ENCODE assay signal across 9 cellular contexts in genomic region chr10:62732841-62733653, GRCh38.
DNase-seq lines count a peak whose midpoint lies in the region; ATAC-seq and TF ChIP-seq lines count a peak whose summit lies in the region.
"Had no signal": no experiment of that assay in that cellular context is flagged by ENCODE, and none has a peak within 500 bp of the region (broad histone marks: within the 10 kb centered on the region; RNA-seq: fewer than 3 reads in every experiment).

No MANE protein-coding gene starts in this region.

- H3K79me2 ChIP-seq in PC-9 (ENCODE audit: low read depth) = no peaks in the 10 kb centered on the region

- WGBS in right cardiac atrium = 78% methylated on average over 7 of the region's 7 CpGs
- WGBS in sigmoid colon, 2 donors = 48 to 68% methylated on average over 7 of the region's 7 CpGs

- H3K4me3 ChIP-seq in PC-9 = no peak overlapping the region
- no peak overlapping the region for H3K4me3 ChIP-seq in right cardiac atrium (ENCODE audit: low read length)
- no peak overlapping the region for H3K4me3 ChIP-seq in sigmoid colon
- H3K4me3 ChIP-seq: SJSA1 had no signal

- H3K9me2 ChIP-seq in PC-9 (ENCODE audit: insufficient read depth) = no peaks in the 10 kb centered on the region

- POLR2A ChIA-PET in PC-9 (lab: Charles Lee; ENCODE audit: unreplicated experiment) = no interaction called here

- H3K36me3 ChIP-seq in PC-9 (ENCODE audit: low read depth) (no peaks in the 10 kb centered on the region), sigmoid colon (no peaks in the 10 kb centered on the region)
- H3K36me3 ChIP-seq: SJSA1 had no signal

- intact Hi-C loops in PC-9 (cut with micrococcal nuclease; ENCODE audit: unreplicated experiment) (no loop called here), right cardiac atrium (cut with DNase I) (no loop called here), sigmoid colon (cut with DNase I) (no loop called here)

- peaks cover 20% of the 10 kb centered on the region for H3K4me1 Mint-ChIP-seq in activated naive CD8-positive, alpha-beta T cell treated with anti-CD3 and anti-CD28 coated beads, Interleukin-2, amount 50 U/mL, for 24 hours

- no peak overlapping the region for H3K27ac Mint-ChIP-seq in activated naive CD8-positive, alpha-beta T cell treated with anti-CD3 and anti-CD28 coated beads, Interleukin-2, amount 50 U/mL, for 24 hours

- no peaks in the 10 kb centered on the region for H3K9me3 Mint-ChIP-seq in activated naive CD8-positive, alpha-beta T cell treated with anti-CD3 and anti-CD28 coated beads, Interleukin-2, amount 50 U/mL, for 24 hours

- peak overlapping the region; percentile 47 for H3K4me2 ChIP-seq in PC-9

- no peak overlapping the region for H3K27ac ChIP-seq in PC-9
- H3K27ac ChIP-seq in right cardiac atrium (ENCODE audit: low read length) = no peak overlapping the region
- no peak overlapping the region for H3K27ac ChIP-seq in sigmoid colon
- H3K27ac ChIP-seq: SJSA1 had no signal

- peaks cover 9% of the 10 kb centered on the region for H3K27me3 Mint-ChIP-seq in activated naive CD8-positive, alpha-beta T cell treated with anti-CD3 and anti-CD28 coated beads, Interleukin-2, amount 50 U/mL, for 24 hours

- no peak overlapping the region for H2AFZ ChIP-seq in PC-9

- BruUV-seq in PC-9 (replicated peaks; lab: Mats Ljungman, UMichigan) = no TSS peak

- ATAC-seq in GM18519 (IDR thresholded peaks at IDR 0.05; ENCODE audit: low FRiP score, unreplicated experiment) (peak; percentile 80), HG02870 (IDR thresholded peaks at IDR 0.05; ENCODE audit: unreplicated experiment) (peak; percentile 87), right cardiac atrium (no peak)
- peak; percentile 89 for ATAC-seq in activated naive CD8-positive, alpha-beta T cell treated with anti-CD3 and anti-CD28 coated beads, Interleukin-2, amount 50 U/mL, for 24 hours

- CTCF ChIA-PET in PC-9 (lab: Charles Lee) = no interaction called here

- H3K4me3 Mint-ChIP-seq in activated naive CD8-positive, alpha-beta T cell treated with anti-CD3 and anti-CD28 coated beads, Interleukin-2, amount 50 U/mL, for 24 hours = peak overlapping the region; percentile 57

- DNase-seq in PC-9 (peak in 1 of 2 experiments; percentile 71), NCI-H446 (lab: John Stamatoyannopoulos, UW) (no peak), right cardiac atrium (no peak), sigmoid colon (no peak)
- DNase-seq in activated naive CD8-positive, alpha-beta T cell treated with anti-CD3 and anti-CD28 coated beads, Interleukin-2, amount 50 U/mL, for 24 hours = peak; percentile 49
- peak; percentile 64 for DNase-seq in stimulated activated CD4-positive, alpha-beta T cell treated with anti-CD3 and anti-CD28 coated beads, Interleukin-4, amount 100 ng/mL, for 1 hour

- TF ChIP-seq EP300 in sigmoid colon (IDR thresholded peaks at IDR 0.05) = no peak

- peaks cover 44% of the 10 kb centered on the region for H3K4me1 ChIP-seq in PC-9 (replicated peaks; ENCODE audit: insufficient read depth)
- H3K4me1 ChIP-seq in right cardiac atrium (ENCODE audit: control insufficient read depth, insufficient read depth, low read length) = no peaks in the 10 kb centered on the region
- H3K4me1 ChIP-seq in sigmoid colon = no peaks in the 10 kb centered on the region

- TF ChIP-seq POLR2A in sigmoid colon (IDR thresholded peaks at IDR 0.05) = no peak

- no peaks in the 10 kb centered on the region for H3K27me3 ChIP-seq in PC-9 (ENCODE audit: insufficient read depth, low read depth)
- no peaks in the 10 kb centered on the region for H3K27me3 ChIP-seq in right cardiac atrium (ENCODE audit: control insufficient read depth, insufficient read depth)
- H3K27me3 ChIP-seq in sigmoid colon = no peaks in the 10 kb centered on the region
- H3K27me3 ChIP-seq: SJSA1 had no signal

- no peaks in the 10 kb centered on the region for H3K9me3 ChIP-seq in PC-9 (ENCODE audit: insufficient read depth, low read depth)
- no peaks in the 10 kb centered on the region for H3K9me3 ChIP-seq in right cardiac atrium (ENCODE audit: control insufficient read depth, low read length)
- no peaks in the 10 kb centered on the region for H3K9me3 ChIP-seq in sigmoid colon
- H3K9me3 ChIP-seq: SJSA1 had no signal

- no peak for TF ChIP-seq CTCF in PC-9 (conservative IDR thresholded peaks at IDR 0.05)
- no peak for TF ChIP-seq CTCF in sigmoid colon (IDR thresholded peaks at IDR 0.05)

- peaks cover 14% of the 10 kb centered on the region; the same call in 1 of the 2 replicates for H3F3A ChIP-seq in PC-9 (ENCODE audit: insufficient read depth, low read depth)

- H4K20me1 ChIP-seq in PC-9 (ENCODE audit: insufficient read depth) = no peaks in the 10 kb centered on the region

- no peaks in the 10 kb centered on the region for H3K36me3 Mint-ChIP-seq in activated naive CD8-positive, alpha-beta T cell treated with anti-CD3 and anti-CD28 coated beads, Interleukin-2, amount 50 U/mL, for 24 hours (ENCODE audit: low read depth)

Comparison
In these comparisons a context has a peak if more than half of its experiments do, and no peak if none do; other contexts are left out.
1. ATAC-seq: peak in GM18519 (single experiment), HG02870 (single experiment) and activated naive CD8-positive, alpha-beta T cell treated with anti-CD3 and anti-CD28 coated beads, Interleukin-2, amount 50 U/mL, for 24 hours (single experiment); none in right cardiac atrium (0 of 2).
2. DNase-seq: peak in activated naive CD8-positive, alpha-beta T cell treated with anti-CD3 and anti-CD28 coated beads, Interleukin-2, amount 50 U/mL, for 24 hours (single experiment) and stimulated activated CD4-positive, alpha-beta T cell treated with anti-CD3 and anti-CD28 coated beads, Interleukin-4, amount 100 ng/mL, for 1 hour (single experiment); none in NCI-H446 (0 of 2), right cardiac atrium (0 of 3) and sigmoid colon (single experiment).